ENCODE assay signal across 25 cellular contexts in genomic region chr3:130955481-130955880, GRCh38.
"Had no signal": no experiment of that assay in that cellular context is flagged by ENCODE, and none has a peak within 500 bp of the region (broad histone marks: within the 10 kb centered on the region; RNA-seq: fewer than 3 reads in every experiment).

No MANE protein-coding gene starts in this region.

- H3K4me1 ChIP-seq: esophagus muscularis mucosa, gastroesophageal sphincter, left lung, right lobe of liver, tibial nerve, upper lobe of left lung had no signal

- H3K27ac ChIP-seq: coronary artery, esophagus muscularis mucosa, foreskin keratinocyte, gastroesophageal sphincter, heart right ventricle, left lung, ovary, right lobe of liver, thoracic aorta, tibial nerve, upper lobe of left lung had no signal

- H3K9me3 ChIP-seq: esophagus muscularis mucosa, gastroesophageal sphincter, heart right ventricle, left lung, ovary, right lobe of liver, thoracic aorta, tibial nerve, upper lobe of left lung had no signal

- ATAC-seq: foreskin keratinocyte; gastroesophageal sphincter; heart right ventricle; left cardiac atrium; left lung; naive thymus-derived CD4-positive, alpha-beta T cell; right lobe of liver; stimulated activated naive B cell treated with anti-CD40 and anti-IgM and Interleukin-4, amounts not matched to agents 10 μg/mL and 1 μg/mL and 100 μg/mL, for 72 hours had no signal

- H3K4me1 Mint-ChIP-seq: naive thymus-derived CD4-positive, alpha-beta T cell; stimulated activated naive B cell treated with anti-CD40 and anti-IgM and Interleukin-4, amounts not matched to agents 10 μg/mL and 1 μg/mL and 100 μg/mL, for 72 hours had no signal

- H3K4me3 Mint-ChIP-seq: naive thymus-derived CD4-positive, alpha-beta T cell; stimulated activated naive B cell treated with anti-CD40 and anti-IgM and Interleukin-4, amounts not matched to agents 10 μg/mL and 1 μg/mL and 100 μg/mL, for 72 hours; stimulated activated naive CD8-positive, alpha-beta T cell treated with anti-CD3 and anti-CD28 coated beads, Interleukin-15, Interleukin-2, amounts not matched to agents 100 ng/mL and 50 ng/mL, for 24 hours had no signal

- H3K36me3 ChIP-seq: ovary had no signal

- DNase-seq: dermis blood vessel endothelial cell; effector memory CD4-positive, alpha-beta T cell; foreskin keratinocyte; heart right ventricle; hippocampal formation; left cardiac atrium; left lung; mesendoderm; midbrain; naive thymus-derived CD4-positive, alpha-beta T cell; occipital lobe; ovary; posterior cingulate gyrus; right lobe of liver; small intestine; stimulated activated CD4-positive, alpha-beta T cell treated with anti-CD3 and anti-CD28 coated beads, Interleukin-15, amount 100 ng/mL, for 24 hours; stimulated activated CD4-positive, alpha-beta T cell treated with anti-CD3 and anti-CD28 coated beads, Interleukin-2, amount 100 ng/mL, for 48 hours; stimulated activated naive B cell treated with anti-CD40 and anti-IgM and Interleukin-4, amounts not matched to agents 10 μg/mL and 1 μg/mL and 100 μg/mL, for 72 hours; upper lobe of left lung had no signal

- H3K9me3 Mint-ChIP-seq: naive thymus-derived CD4-positive, alpha-beta T cell; stimulated activated naive B cell treated with anti-CD40 and anti-IgM and Interleukin-4, amounts not matched to agents 10 μg/mL and 1 μg/mL and 100 μg/mL, for 72 hours; stimulated activated naive CD8-positive, alpha-beta T cell treated with anti-CD3 and anti-CD28 coated beads, Interleukin-15, Interleukin-2, amounts not matched to agents 100 ng/mL and 50 ng/mL, for 24 hours had no signal

- H3K27ac Mint-ChIP-seq: stimulated activated naive B cell treated with anti-CD40 and anti-IgM and Interleukin-4, amounts not matched to agents 10 μg/mL and 1 μg/mL and 100 μg/mL, for 72 hours; stimulated activated naive CD8-positive, alpha-beta T cell treated with anti-CD3 and anti-CD28 coated beads, Interleukin-15, Interleukin-2, amounts not matched to agents 100 ng/mL and 50 ng/mL, for 24 hours had no signal

- H3K27me3 ChIP-seq: esophagus muscularis mucosa, foreskin keratinocyte, gastroesophageal sphincter, heart right ventricle, left lung, ovary, right lobe of liver, tibial nerve, upper lobe of left lung had no signal

- H3K27me3 Mint-ChIP-seq: naive thymus-derived CD4-positive, alpha-beta T cell; stimulated activated naive B cell treated with anti-CD40 and anti-IgM and Interleukin-4, amounts not matched to agents 10 μg/mL and 1 μg/mL and 100 μg/mL, for 72 hours; stimulated activated naive CD8-positive, alpha-beta T cell treated with anti-CD3 and anti-CD28 coated beads, Interleukin-15, Interleukin-2, amounts not matched to agents 100 ng/mL and 50 ng/mL, for 24 hours had no signal

- H3K4me3 ChIP-seq: coronary artery, esophagus muscularis mucosa, gastroesophageal sphincter, heart right ventricle, left lung, ovary, right lobe of liver, thoracic aorta, tibial nerve, upper lobe of left lung had no signal
